In genomic region chr1:37479255-37480124, GRCh38 we compare ENCODE assay signal across 1 cellular context.
TF ChIP-seq lines count a peak whose summit lies in the region.

No MANE protein-coding gene starts in this region.

TF ChIP-seq in HepG2, 621 proteins besides CTCF, POLR2A, EP300 and RAD21 (continued from another document and continues in another):
- TF ChIP-seq ZFY (CRISPR knock-in tag; IDR thresholded peaks at IDR 0.05) = peak; percentile 54
- peak; percentile 54 for TF ChIP-seq ZNF772 (CRISPR knock-in tag; IDR thresholded peaks at IDR 0.05)
- TF ChIP-seq TIGD3 (CRISPR knock-in tag; IDR thresholded peaks at IDR 0.05; ENCODE audit: borderline replicate concordance) = 0 out of 2 replicates have a peak, but pooled peaks have one; percentile 48
- TF ChIP-seq MTA1 (CRISPR knock-in tag; IDR thresholded peaks at IDR 0.05; ENCODE audit: borderline replicate concordance) = peak; percentile 86; the same call in 1 of the 2 replicates
- no peak for TF ChIP-seq ZNF891 (CRISPR knock-in tag; IDR thresholded peaks at IDR 0.05)
- peak; percentile 65 for TF ChIP-seq ZNF614 (CRISPR knock-in tag; IDR thresholded peaks at IDR 0.05; ENCODE audit: borderline replicate concordance)
- no peak for TF ChIP-seq ZNF749 (CRISPR knock-in tag; IDR thresholded peaks at IDR 0.05; ENCODE audit: borderline replicate concordance)
- TF ChIP-seq NCOA2 (CRISPR knock-in tag; IDR thresholded peaks at IDR 0.05) = peak; percentile 75
- peak; percentile 87 for TF ChIP-seq FOXK2 (IDR thresholded peaks at IDR 0.05)
- peak; percentile 89; the same call in 1 of the 2 replicates for TF ChIP-seq ZGPAT (CRISPR knock-in tag; IDR thresholded peaks at IDR 0.05)
- no peak for TF ChIP-seq REPIN1 (CRISPR knock-in tag; IDR thresholded peaks at IDR 0.05; ENCODE audit: borderline replicate concordance, low read depth)
- peak; percentile 63 for TF ChIP-seq RBFOX2 (IDR thresholded peaks at IDR 0.05; ENCODE audit: low read depth, low read length)
- TF ChIP-seq ZBTB40 (IDR thresholded peaks at IDR 0.05) = no peak
- peak; percentile 43; the same call in 1 of the 2 replicates for TF ChIP-seq ZBTB40 (CRISPR knock-in tag; IDR thresholded peaks at IDR 0.05)
- TF ChIP-seq PATZ1 (CRISPR knock-in tag; IDR thresholded peaks at IDR 0.05) = peak; percentile 99
- TF ChIP-seq PCBP2 (optimal IDR thresholded peaks at IDR 0.05; ENCODE audit: low read depth, low read length, poor library complexity, severe bottlenecking) = no peak
- peak; percentile 93 for TF ChIP-seq AGO1 (IDR thresholded peaks at IDR 0.05; ENCODE audit: low read depth, low read length, poor library complexity, severe bottlenecking)
- TF ChIP-seq SKI (IDR thresholded peaks at IDR 0.05; ENCODE audit: partially characterized antibody) = peak; percentile 54
- TF ChIP-seq ARID4A (CRISPR knock-in tag; IDR thresholded peaks at IDR 0.05; ENCODE audit: borderline replicate concordance) = peak; percentile 93; the same call in 1 of the 2 replicates
- TF ChIP-seq ZNF138 (CRISPR knock-in tag; IDR thresholded peaks at IDR 0.05; ENCODE audit: low read depth) = no peak
- peak; percentile 96 for TF ChIP-seq FOXK1 (CRISPR knock-in tag; IDR thresholded peaks at IDR 0.05; ENCODE audit: borderline replicate concordance, low read depth)
- TF ChIP-seq ZNF205 (CRISPR knock-in tag; IDR thresholded peaks at IDR 0.05) = peak; percentile 75; the same call in 1 of the 2 replicates
- TF ChIP-seq ZUFSP (CRISPR knock-in tag; IDR thresholded peaks at IDR 0.05; ENCODE audit: borderline replicate concordance) = no peak
- peak; percentile 97 for TF ChIP-seq ZNF687 (CRISPR knock-in tag; IDR thresholded peaks at IDR 0.05)
- no peak for TF ChIP-seq ZNF552 (CRISPR knock-in tag; IDR thresholded peaks at IDR 0.05; ENCODE audit: borderline replicate concordance)
- peak; percentile 41 for TF ChIP-seq ASH2L (IDR thresholded peaks at IDR 0.05; ENCODE audit: insufficient read length, low read depth, low read length)
- TF ChIP-seq MIER2 (CRISPR knock-in tag; IDR thresholded peaks at IDR 0.05) = peak; percentile 78
- TF ChIP-seq HOXA3 (CRISPR knock-in tag; IDR thresholded peaks at IDR 0.05) = peak; percentile 64; the same call in 1 of the 2 replicates
- no peak for TF ChIP-seq MED8 (CRISPR knock-in tag; IDR thresholded peaks at IDR 0.05; ENCODE audit: insufficient replicate concordance)
